In genomic region chr2:224586127-224586702, GRCh38 we compare ENCODE assay signal across 8 cellular contexts. TPM values are rescaled to one million over a fixed set of nuclear protein-coding genes. Genes with fewer than 3 reads are reported as not detected.
DNase-seq lines count a peak whose midpoint lies in the region; ATAC-seq and TF ChIP-seq lines count a peak whose summit lies in the region.

No MANE protein-coding gene starts in this region.

- H3K27ac Mint-ChIP-seq in activated T-helper 1 cell treated with anti-CD3 and anti-CD28 coated beads, Interleukin-12 subunit alpha, Interleukin-12 subunit beta, Interleukin-2, Interleukin-4 antibody, amounts not matched to agents 30 ng/mL and 10 ng/mL and 1 ng/mL, durations not matched to agents 14 hours and 24 hours and 36 hours: peak overlapping the region; percentile 90

- peaks cover 2% of the 10 kb centered on the region for H3K27me3 Mint-ChIP-seq in activated T-helper 1 cell treated with anti-CD3 and anti-CD28 coated beads, Interleukin-12 subunit alpha, Interleukin-12 subunit beta, Interleukin-2, Interleukin-4 antibody, amounts not matched to agents 30 ng/mL and 10 ng/mL and 1 ng/mL, durations not matched to agents 14 hours and 24 hours and 36 hours (ENCODE audit: insufficient read depth)

- no peak for TF ChIP-seq CTCF in right atrium auricular region (IDR thresholded peaks at IDR 0.05)
- TF ChIP-seq CTCF in kidney epithelial cell (IDR thresholded peaks at IDR 0.05; ENCODE audit: insufficient read depth, low read length, poor library complexity, severe bottlenecking): no peak
- TF ChIP-seq CTCF in tibial artery (IDR thresholded peaks at IDR 0.05): no peak

- H3K9me3 ChIP-seq in right atrium auricular region (no peaks in the 10 kb centered on the region), tibial artery (no peaks in the 10 kb centered on the region)

- peak overlapping the region; percentile 87 for H3K4me3 Mint-ChIP-seq in activated T-helper 1 cell treated with anti-CD3 and anti-CD28 coated beads, Interleukin-12 subunit alpha, Interleukin-12 subunit beta, Interleukin-2, Interleukin-4 antibody, amounts not matched to agents 30 ng/mL and 10 ng/mL and 1 ng/mL, durations not matched to agents 14 hours and 24 hours and 36 hours

- no peaks in the 10 kb centered on the region for H3K27me3 ChIP-seq in right atrium auricular region
- H3K27me3 ChIP-seq in kidney epithelial cell (ENCODE audit: control insufficient read depth, insufficient read depth, low read length): no peaks in the 10 kb centered on the region
- no peaks in the 10 kb centered on the region for H3K27me3 ChIP-seq in tibial artery

- ATAC-seq in left ventricle myocardium superior (no peak), HG03045 (IDR thresholded peaks at IDR 0.05; ENCODE audit: unreplicated experiment) (no peak)

- peaks cover 38% of the 10 kb centered on the region for H3K4me1 Mint-ChIP-seq in activated T-helper 1 cell treated with anti-CD3 and anti-CD28 coated beads, Interleukin-12 subunit alpha, Interleukin-12 subunit beta, Interleukin-2, Interleukin-4 antibody, amounts not matched to agents 30 ng/mL and 10 ng/mL and 1 ng/mL, durations not matched to agents 14 hours and 24 hours and 36 hours (ENCODE audit: low read depth)

- H3K27ac ChIP-seq in right atrium auricular region (peak overlapping the region; percentile 59 to 89), tibial artery (peak overlapping the region; percentile 92 to 93)

- peaks cover 13% of the 10 kb centered on the region for H3K36me3 Mint-ChIP-seq in activated T-helper 1 cell treated with anti-CD3 and anti-CD28 coated beads, Interleukin-12 subunit alpha, Interleukin-12 subunit beta, Interleukin-2, Interleukin-4 antibody, amounts not matched to agents 30 ng/mL and 10 ng/mL and 1 ng/mL, durations not matched to agents 14 hours and 24 hours and 36 hours (ENCODE audit: low read depth)

- H3K4me1 ChIP-seq in right atrium auricular region: peaks cover 0 to 31% of the 10 kb centered on the region in 2 donors
- H3K4me1 ChIP-seq in tibial artery: peaks cover 0 to 26% (median 20%) of the 10 kb centered on the region in 4 donors

- peak overlapping the region; percentile 47 to 81 for H3K4me3 ChIP-seq in right atrium auricular region
- H3K4me3 ChIP-seq in kidney epithelial cell (ENCODE audit: low read depth, low read length): peak overlapping the region; percentile 61
- H3K4me3 ChIP-seq in tibial artery: peak overlapping the region; percentile 86

- no peaks in the 10 kb centered on the region for H3K9me3 Mint-ChIP-seq in activated T-helper 1 cell treated with anti-CD3 and anti-CD28 coated beads, Interleukin-12 subunit alpha, Interleukin-12 subunit beta, Interleukin-2, Interleukin-4 antibody, amounts not matched to agents 30 ng/mL and 10 ng/mL and 1 ng/mL, durations not matched to agents 14 hours and 24 hours and 36 hours

- intact Hi-C loops in left ventricle myocardium superior (cut with micrococcal nuclease): no loop called here
- intact Hi-C loops in activated T-helper 1 cell treated with anti-CD3 and anti-CD28 coated beads, Interleukin-12 subunit alpha, Interleukin-12 subunit beta, Interleukin-2, Interleukin-4 antibody, amounts not matched to agents 30 ng/mL and 10 ng/mL and 1 ng/mL, durations not matched to agents 14 hours and 24 hours and 36 hours (cut with micrococcal nuclease): loop anchor here (5.0 kb wide), 4 partner anchors 184 to 1929 kb away; partner anchors contain the start of genes ACSL3, FAM124B and FARSB
- intact Hi-C loops in tibial artery (cut with DNase I; ENCODE audit: low total_unique reads): no loop called here

- H3K36me3 ChIP-seq in right atrium auricular region: no peaks in the 10 kb centered on the region
- H3K36me3 ChIP-seq in kidney epithelial cell (ENCODE audit: control insufficient read depth, insufficient read depth, low read length): no peaks in the 10 kb centered on the region
- no peaks in the 10 kb centered on the region for H3K36me3 ChIP-seq in tibial artery

- no peak for DNase-seq in right atrium auricular region (ENCODE audit: low spot score)
- DNase-seq in left ventricle myocardium superior: no peak
- no peak for DNase-seq in activated T-helper 1 cell treated with anti-CD3 and anti-CD28 coated beads, Interleukin-12 subunit alpha, Interleukin-12 subunit beta, Interleukin-2, Interleukin-4 antibody, amounts not matched to agents 30 ng/mL and 10 ng/mL and 1 ng/mL, durations not matched to agents 14 hours and 24 hours and 36 hours (ENCODE audit: low spot score)
- no peak for DNase-seq in kidney epithelial cell (ENCODE audit: low read depth)
- no peak for DNase-seq in tibial artery
- no peak for DNase-seq in NCI-H2171 treated with DMSO at 0.1 percent for 48 hours (lab: John Stamatoyannopoulos, UW)
- DNase-seq in NCI-H1694 (lab: John Stamatoyannopoulos, UW): no peak

RNA-seq across cellular contexts. Expression of gene CUL3, which starts 1.1 kb away (rescaled TPM):
- total RNA-seq in right atrium auricular region (10 to 100 TPM; 43.5 to 51.4 TPM), left ventricle myocardium superior (77.5 TPM), kidney epithelial cell (53.3 and 62.4 TPM in 2 replicates)
- total RNA-seq in activated T-helper 1 cell treated with anti-CD3 and anti-CD28 coated beads, Interleukin-12 subunit alpha, Interleukin-12 subunit beta, Interleukin-2, Interleukin-4 antibody, amounts not matched to agents 30 ng/mL and 10 ng/mL and 1 ng/mL, durations not matched to agents 14 hours and 24 hours and 36 hours: 97.1 and 103 TPM in 2 replicates
